In genomic region chr12:49967777-49968250, GRCh38 we compare ENCODE assay signal across 9 cellular contexts. TPM values are rescaled to one million over a fixed set of nuclear protein-coding genes. Genes with fewer than 3 reads are reported as not detected.
DNase-seq lines count a peak whose midpoint lies in the region; ATAC-seq, FAIRE-seq and TF ChIP-seq lines count a peak whose summit lies in the region.
"Had no signal": no experiment of that assay in that cellular context is flagged by ENCODE, and none has a peak within 500 bp of the region (broad histone marks: within the 10 kb centered on the region; RNA-seq: fewer than 3 reads in every experiment).

No MANE protein-coding gene starts in this region.

- ATAC-seq in GM18867 (IDR thresholded peaks at IDR 0.05; ENCODE audit: unreplicated experiment) (no peak), HG03139 (IDR thresholded peaks at IDR 0.05; ENCODE audit: unreplicated experiment) (no peak), HG02759 (IDR thresholded peaks at IDR 0.05; ENCODE audit: unreplicated experiment) (no peak)

- DNase-seq in D721Med (ENCODE audit: insufficient read length, low spot score) (peak; percentile 11), coronary artery (ENCODE audit: low spot score) (no peak), osteoblast (ENCODE audit: insufficient read length, low spot score, missing footprints) (peak; percentile 61), AG08395 (ENCODE audit: low spot score) (no peak)

- H3K4me2 ChIP-seq in osteoblast (ENCODE audit: insufficient read depth, low read length): peak overlapping the region; percentile 90

- no peak for FAIRE-seq in D721Med (lab: Jason Lieb, UNC)

- H3K27me3 ChIP-seq in HUES6 (ENCODE audit: control insufficient read depth, insufficient read depth, low read length): peaks cover 85% of the 10 kb centered on the region
- peaks cover 65% of the 10 kb centered on the region for H3K27me3 ChIP-seq in osteoblast (ENCODE audit: insufficient read depth, low read length)

- peak overlapping the region; percentile 79 for H2AFZ ChIP-seq in osteoblast (ENCODE audit: low read length)

- H3K27ac ChIP-seq in HUES6 (ENCODE audit: low read depth, low read length) (no peak overlapping the region), coronary artery (no peak overlapping the region), osteoblast (ENCODE audit: low read depth, low read length) (no peak overlapping the region)

- H3K9ac ChIP-seq in HUES6 (ENCODE audit: low read length): no peak overlapping the region

- H3K4me3 ChIP-seq in HUES6 (ENCODE audit: low read depth, low read length): peak overlapping the region; percentile 61
- H3K4me3 ChIP-seq in coronary artery: peak overlapping the region; percentile 65
- H3K4me3 ChIP-seq in osteoblast (ENCODE audit: insufficient read depth, low read length): peak overlapping the region; percentile 68

- no peaks in the 10 kb centered on the region for H3K36me3 ChIP-seq in HUES6 (ENCODE audit: control insufficient read depth, insufficient read depth, low read length)
- H3K36me3 ChIP-seq in osteoblast (ENCODE audit: insufficient read depth, low read length): no peaks in the 10 kb centered on the region

- no peaks in the 10 kb centered on the region for H4K20me1 ChIP-seq in osteoblast (ENCODE audit: insufficient read depth, low read length)

- no peak for TF ChIP-seq CTCF in D721Med (IDR thresholded peaks at IDR 0.05; ENCODE audit: insufficient read depth, missing control alignments)
- TF ChIP-seq CTCF in coronary artery (IDR thresholded peaks at IDR 0.05): no peak
- TF ChIP-seq CTCF in osteoblast (IDR thresholded peaks at IDR 0.05; ENCODE audit: extremely low read depth, low read depth, low read length): no peak

- no peaks in the 10 kb centered on the region for H3K79me2 ChIP-seq in osteoblast (ENCODE audit: insufficient read depth, low read length)

- H3K4me1 ChIP-seq in HUES6 (ENCODE audit: control insufficient read depth, insufficient read depth, low read length) (peaks cover 18% of the 10 kb centered on the region), osteoblast (ENCODE audit: insufficient read depth, low read length) (no peaks in the 10 kb centered on the region)

- no peaks in the 10 kb centered on the region for H3K9me3 ChIP-seq in HUES6 (ENCODE audit: control insufficient read depth, insufficient read depth, low read depth, low read length)
- no peaks in the 10 kb centered on the region for H3K9me3 ChIP-seq in osteoblast (ENCODE audit: low read depth, low read length)

RNA-seq across cellular contexts. Expression of gene AQP6, which starts 4.9 kb away (rescaled TPM):
- total RNA-seq in osteoblast: not detected in 2 replicates

RNA-seq across cellular contexts. Expression of gene AQP5, which starts 6.1 kb away (rescaled TPM):
- total RNA-seq in osteoblast: not detected in 2 replicates

RNA-seq across cellular contexts. Expression of gene AQP2, which starts 17.3 kb away (rescaled TPM):
- not detected in 2 replicates for total RNA-seq in osteoblast
- total RNA-seq: skeletal muscle tissue had no signal

RNA-seq across cellular contexts. Expression of gene RACGAP1, which starts 57.5 kb away (rescaled TPM):
- 12.7 and 16.5 TPM in 2 replicates for total RNA-seq in osteoblast

Comparison
In these comparisons a context has a peak if more than half of its experiments do, and no peak if none do; other contexts are left out.
1. DNase-seq: peak in D721Med (single experiment) and osteoblast (single experiment); none in coronary artery (single experiment) and AG08395 (single experiment).
2. Peak in every context shown above with its lines, with median percentiles within 50 percentile points of each other: H3K4me3 ChIP-seq.